In the genomic region with DNA sequence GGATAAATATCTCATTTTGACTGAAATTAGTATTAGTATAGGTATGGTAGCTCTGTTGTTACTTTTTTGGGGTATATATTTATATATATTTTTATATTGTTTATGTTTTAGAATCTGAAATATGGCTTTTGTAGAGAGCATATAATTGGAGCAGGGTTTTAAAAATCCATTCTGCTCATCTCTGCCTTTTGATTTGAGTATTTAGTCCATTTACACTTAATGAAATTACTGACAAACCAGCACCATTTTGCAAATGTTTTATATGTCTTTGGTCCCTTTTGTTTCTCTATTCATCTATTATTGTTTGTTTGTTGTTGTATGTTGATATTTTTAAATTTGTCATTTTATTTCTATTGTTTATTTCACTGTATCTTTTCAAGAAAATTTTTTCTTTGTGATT, we compare ENCODE assay signal across 2 cellular contexts.
TF ChIP-seq lines count a peak whose summit lies in the region.

No MANE protein-coding gene starts in this region.

TF ChIP-seq in WTC11, 78 proteins besides CTCF, POLR2A, EP300 and RAD21:
- TF ChIP-seq, protein P1, sequence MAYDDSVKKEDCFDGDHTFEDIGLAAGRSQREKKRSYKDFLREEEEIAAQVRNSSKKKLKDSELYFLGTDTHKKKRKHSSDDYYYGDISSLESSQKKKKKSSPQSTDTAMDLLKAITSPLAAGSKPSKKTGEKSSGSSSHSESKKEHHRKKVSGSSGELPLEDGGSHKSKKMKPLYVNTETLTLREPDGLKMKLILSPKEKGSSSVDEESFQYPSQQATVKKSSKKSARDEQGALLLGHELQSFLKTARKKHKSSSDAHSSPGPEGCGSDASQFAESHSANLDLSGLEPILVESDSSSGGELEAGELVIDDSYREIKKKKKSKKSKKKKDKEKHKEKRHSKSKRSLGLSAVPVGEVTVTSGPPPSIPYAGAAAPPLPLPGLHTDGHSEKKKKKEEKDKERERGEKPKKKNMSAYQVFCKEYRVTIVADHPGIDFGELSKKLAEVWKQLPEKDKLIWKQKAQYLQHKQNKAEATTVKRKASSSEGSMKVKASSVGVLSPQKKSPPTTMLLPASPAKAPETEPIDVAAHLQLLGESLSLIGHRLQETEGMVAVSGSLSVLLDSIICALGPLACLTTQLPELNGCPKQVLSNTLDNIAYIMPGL (CRISPR knock-in tag; IDR thresholded peaks at IDR 0.05): no peak
- TF ChIP-seq ZNF232 (CRISPR knock-in tag; IDR thresholded peaks at IDR 0.05): no peak
- no peak for TF ChIP-seq GABPB1 (CRISPR knock-in tag; IDR thresholded peaks at IDR 0.05)
- TF ChIP-seq PRRX2 (CRISPR knock-in tag; IDR thresholded peaks at IDR 0.05): no peak
- no peak for TF ChIP-seq FOXP1 (CRISPR knock-in tag; IDR thresholded peaks at IDR 0.05; ENCODE audit: borderline replicate concordance)
- no peak for TF ChIP-seq SP1 (CRISPR knock-in tag; conservative IDR thresholded peaks at IDR 0.05)
- TF ChIP-seq, protein P2, sequence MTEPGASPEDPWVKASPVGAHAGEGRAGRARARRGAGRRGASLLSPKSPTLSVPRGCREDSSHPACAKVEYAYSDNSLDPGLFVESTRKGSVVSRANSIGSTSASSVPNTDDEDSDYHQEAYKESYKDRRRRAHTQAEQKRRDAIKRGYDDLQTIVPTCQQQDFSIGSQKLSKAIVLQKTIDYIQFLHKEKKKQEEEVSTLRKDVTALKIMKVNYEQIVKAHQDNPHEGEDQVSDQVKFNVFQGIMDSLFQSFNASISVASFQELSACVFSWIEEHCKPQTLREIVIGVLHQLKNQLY (CRISPR knock-in tag; IDR thresholded peaks at IDR 0.05): no peak
- TF ChIP-seq TP53 (CRISPR knock-in tag; IDR thresholded peaks at IDR 0.05): no peak
- no peak for TF ChIP-seq NR1H2 (CRISPR knock-in tag; IDR thresholded peaks at IDR 0.05)
- TF ChIP-seq, protein P3, sequence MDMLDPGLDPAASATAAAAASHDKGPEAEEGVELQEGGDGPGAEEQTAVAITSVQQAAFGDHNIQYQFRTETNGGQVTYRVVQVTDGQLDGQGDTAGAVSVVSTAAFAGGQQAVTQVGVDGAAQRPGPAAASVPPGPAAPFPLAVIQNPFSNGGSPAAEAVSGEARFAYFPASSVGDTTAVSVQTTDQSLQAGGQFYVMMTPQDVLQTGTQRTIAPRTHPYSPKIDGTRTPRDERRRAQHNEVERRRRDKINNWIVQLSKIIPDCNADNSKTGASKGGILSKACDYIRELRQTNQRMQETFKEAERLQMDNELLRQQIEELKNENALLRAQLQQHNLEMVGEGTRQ (CRISPR knock-in tag; IDR thresholded peaks at IDR 0.05): no peak
- no peak for TF ChIP-seq IRF1 (CRISPR knock-in tag; IDR thresholded peaks at IDR 0.05)
- no peak for TF ChIP-seq OVOL2 (CRISPR knock-in tag; IDR thresholded peaks at IDR 0.05; ENCODE audit: borderline replicate concordance)
- TF ChIP-seq, protein P4, sequence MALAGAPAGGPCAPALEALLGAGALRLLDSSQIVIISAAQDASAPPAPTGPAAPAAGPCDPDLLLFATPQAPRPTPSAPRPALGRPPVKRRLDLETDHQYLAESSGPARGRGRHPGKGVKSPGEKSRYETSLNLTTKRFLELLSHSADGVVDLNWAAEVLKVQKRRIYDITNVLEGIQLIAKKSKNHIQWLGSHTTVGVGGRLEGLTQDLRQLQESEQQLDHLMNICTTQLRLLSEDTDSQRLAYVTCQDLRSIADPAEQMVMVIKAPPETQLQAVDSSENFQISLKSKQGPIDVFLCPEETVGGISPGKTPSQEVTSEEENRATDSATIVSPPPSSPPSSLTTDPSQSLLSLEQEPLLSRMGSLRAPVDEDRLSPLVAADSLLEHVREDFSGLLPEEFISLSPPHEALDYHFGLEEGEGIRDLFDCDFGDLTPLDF (CRISPR knock-in tag; IDR thresholded peaks at IDR 0.05): no peak
- TF ChIP-seq PREB (CRISPR knock-in tag; IDR thresholded peaks at IDR 0.05; ENCODE audit: borderline replicate concordance): no peak
- no peak for TF ChIP-seq TEAD4 (CRISPR knock-in tag; IDR thresholded peaks at IDR 0.05)
- TF ChIP-seq, protein P5, sequence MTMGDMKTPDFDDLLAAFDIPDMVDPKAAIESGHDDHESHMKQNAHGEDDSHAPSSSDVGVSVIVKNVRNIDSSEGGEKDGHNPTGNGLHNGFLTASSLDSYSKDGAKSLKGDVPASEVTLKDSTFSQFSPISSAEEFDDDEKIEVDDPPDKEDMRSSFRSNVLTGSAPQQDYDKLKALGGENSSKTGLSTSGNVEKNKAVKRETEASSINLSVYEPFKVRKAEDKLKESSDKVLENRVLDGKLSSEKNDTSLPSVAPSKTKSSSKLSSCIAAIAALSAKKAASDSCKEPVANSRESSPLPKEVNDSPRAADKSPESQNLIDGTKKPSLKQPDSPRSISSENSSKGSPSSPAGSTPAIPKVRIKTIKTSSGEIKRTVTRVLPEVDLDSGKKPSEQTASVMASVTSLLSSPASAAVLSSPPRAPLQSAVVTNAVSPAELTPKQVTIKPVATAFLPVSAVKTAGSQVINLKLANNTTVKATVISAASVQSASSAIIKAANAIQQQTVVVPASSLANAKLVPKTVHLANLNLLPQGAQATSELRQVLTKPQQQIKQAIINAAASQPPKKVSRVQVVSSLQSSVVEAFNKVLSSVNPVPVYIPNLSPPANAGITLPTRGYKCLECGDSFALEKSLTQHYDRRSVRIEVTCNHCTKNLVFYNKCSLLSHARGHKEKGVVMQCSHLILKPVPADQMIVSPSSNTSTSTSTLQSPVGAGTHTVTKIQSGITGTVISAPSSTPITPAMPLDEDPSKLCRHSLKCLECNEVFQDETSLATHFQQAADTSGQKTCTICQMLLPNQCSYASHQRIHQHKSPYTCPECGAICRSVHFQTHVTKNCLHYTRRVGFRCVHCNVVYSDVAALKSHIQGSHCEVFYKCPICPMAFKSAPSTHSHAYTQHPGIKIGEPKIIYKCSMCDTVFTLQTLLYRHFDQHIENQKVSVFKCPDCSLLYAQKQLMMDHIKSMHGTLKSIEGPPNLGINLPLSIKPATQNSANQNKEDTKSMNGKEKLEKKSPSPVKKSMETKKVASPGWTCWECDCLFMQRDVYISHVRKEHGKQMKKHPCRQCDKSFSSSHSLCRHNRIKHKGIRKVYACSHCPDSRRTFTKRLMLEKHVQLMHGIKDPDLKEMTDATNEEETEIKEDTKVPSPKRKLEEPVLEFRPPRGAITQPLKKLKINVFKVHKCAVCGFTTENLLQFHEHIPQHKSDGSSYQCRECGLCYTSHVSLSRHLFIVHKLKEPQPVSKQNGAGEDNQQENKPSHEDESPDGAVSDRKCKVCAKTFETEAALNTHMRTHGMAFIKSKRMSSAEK (CRISPR knock-in tag; IDR thresholded peaks at IDR 0.05; ENCODE audit: borderline replicate concordance): no peak

TF ChIP-seq in K562, 482 proteins besides CTCF, POLR2A, EP300 and RAD21:
- no peak for TF ChIP-seq OTX1 (CRISPR knock-in tag; IDR thresholded peaks at IDR 0.05)
- peak; percentile 90 for TF ChIP-seq ZNF354B (CRISPR knock-in tag; IDR thresholded peaks at IDR 0.05)
- TF ChIP-seq RBM25 (IDR thresholded peaks at IDR 0.05; ENCODE audit: low read depth, low read length, severe bottlenecking): peak; percentile 43
- no peak for TF ChIP-seq ZNF3 (CRISPR knock-in tag; IDR thresholded peaks at IDR 0.05)
- no peak for TF ChIP-seq NUFIP1 (IDR thresholded peaks at IDR 0.05; ENCODE audit: partially characterized antibody)
- TF ChIP-seq BACH1 (tag; IDR thresholded peaks at IDR 0.05): no peak
- TF ChIP-seq, protein P6, sequence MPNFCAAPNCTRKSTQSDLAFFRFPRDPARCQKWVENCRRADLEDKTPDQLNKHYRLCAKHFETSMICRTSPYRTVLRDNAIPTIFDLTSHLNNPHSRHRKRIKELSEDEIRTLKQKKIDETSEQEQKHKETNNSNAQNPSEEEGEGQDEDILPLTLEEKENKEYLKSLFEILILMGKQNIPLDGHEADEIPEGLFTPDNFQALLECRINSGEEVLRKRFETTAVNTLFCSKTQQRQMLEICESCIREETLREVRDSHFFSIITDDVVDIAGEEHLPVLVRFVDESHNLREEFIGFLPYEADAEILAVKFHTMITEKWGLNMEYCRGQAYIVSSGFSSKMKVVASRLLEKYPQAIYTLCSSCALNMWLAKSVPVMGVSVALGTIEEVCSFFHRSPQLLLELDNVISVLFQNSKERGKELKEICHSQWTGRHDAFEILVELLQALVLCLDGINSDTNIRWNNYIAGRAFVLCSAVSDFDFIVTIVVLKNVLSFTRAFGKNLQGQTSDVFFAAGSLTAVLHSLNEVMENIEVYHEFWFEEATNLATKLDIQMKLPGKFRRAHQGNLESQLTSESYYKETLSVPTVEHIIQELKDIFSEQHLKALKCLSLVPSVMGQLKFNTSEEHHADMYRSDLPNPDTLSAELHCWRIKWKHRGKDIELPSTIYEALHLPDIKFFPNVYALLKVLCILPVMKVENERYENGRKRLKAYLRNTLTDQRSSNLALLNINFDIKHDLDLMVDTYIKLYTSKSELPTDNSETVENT (CRISPR knock-in tag; IDR thresholded peaks at IDR 0.05): no peak
- TF ChIP-seq CBX3 (IDR thresholded peaks at IDR 0.05; ENCODE audit: borderline replicate concordance in 1 of 2, low read length in 2 of 2): 0 out of 3 replicates have a peak, but pooled peaks of 1 of the 2 experiments have one; percentile 27
- TF ChIP-seq ZNF507 (tag; conservative IDR thresholded peaks at IDR 0.05): peak; percentile 98
